ENCODE assay signal across 29 cellular contexts in genomic region chr1:218081358-218081757, GRCh38.
"Had no signal": no experiment of that assay in that cellular context is flagged by ENCODE, and none has a peak within 500 bp of the region (broad histone marks: within the 10 kb centered on the region; RNA-seq: fewer than 3 reads in every experiment).

No MANE protein-coding gene starts in this region.

- H3K27me3 ChIP-seq: MG63 had no signal

- H3K9me3 ChIP-seq: MG63 had no signal

- H3K36me3 ChIP-seq: MG63 had no signal

- H3K4me3 ChIP-seq: MG63 had no signal

- H3K27ac ChIP-seq: KMS-11 had no signal

- DNase-seq: Karpas-422, Kasumi-1, MG63, MM.1S, MV-4-11, NCI-H1048, NCI-H1092, NCI-H1092 treated with DMSO at 0.1 percent for 48 hours, NCI-H1105, NCI-H1105 treated with DMSO at 0.1 percent for 48 hours, NCI-H1417, NCI-H1417 treated with DMSO at 0.1 percent for 48 hours, NCI-H1436, NCI-H1436 treated with DMSO at 0.1 percent for 48 hours, NCI-H146, NCI-H187, NCI-H187 treated with DMSO at 0.1 percent for 48 hours, NCI-H1930, NCI-H2029, NCI-H2029 treated with DMSO at 0.1 percent for 48 hours, NCI-H2081, NCI-H2081 treated with DMSO at 0.1 percent for 48 hours, NCI-H2107, NCI-H2227 treated with DMSO at 0.1 percent for 48 hours, NCI-H226, NCI-H345, NCI-H446 treated with DMSO at 0.1 percent for 48 hours, NCI-H510A had no signal
